ENCODE assay signal across 2 cellular contexts in the genomic region with DNA sequence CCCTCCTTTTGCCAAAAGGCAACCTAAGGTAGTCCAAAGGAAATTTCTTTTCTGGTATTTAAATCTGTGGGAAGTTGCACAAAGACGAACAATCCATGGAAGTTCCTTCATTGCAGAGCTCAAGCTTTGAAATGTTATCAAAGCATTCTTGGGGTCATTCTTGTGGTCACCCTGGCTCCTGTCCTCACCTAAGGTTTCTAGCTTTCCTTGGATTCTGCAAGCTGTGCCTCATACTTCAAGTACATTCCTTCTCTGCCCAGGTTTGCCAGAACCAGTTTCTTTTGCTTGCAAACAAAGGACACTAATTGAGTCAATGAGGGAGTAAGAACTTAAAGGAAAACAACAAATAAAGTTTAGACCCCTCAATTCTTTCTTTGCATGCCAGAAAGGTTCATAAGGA.
TF ChIP-seq lines count a peak whose summit lies in the region.

No MANE protein-coding gene starts in this region.

TF ChIP-seq in GM23338, 12 proteins besides CTCF, POLR2A, EP300 and RAD21 (continued from another document):
- TF ChIP-seq, protein P1, sequence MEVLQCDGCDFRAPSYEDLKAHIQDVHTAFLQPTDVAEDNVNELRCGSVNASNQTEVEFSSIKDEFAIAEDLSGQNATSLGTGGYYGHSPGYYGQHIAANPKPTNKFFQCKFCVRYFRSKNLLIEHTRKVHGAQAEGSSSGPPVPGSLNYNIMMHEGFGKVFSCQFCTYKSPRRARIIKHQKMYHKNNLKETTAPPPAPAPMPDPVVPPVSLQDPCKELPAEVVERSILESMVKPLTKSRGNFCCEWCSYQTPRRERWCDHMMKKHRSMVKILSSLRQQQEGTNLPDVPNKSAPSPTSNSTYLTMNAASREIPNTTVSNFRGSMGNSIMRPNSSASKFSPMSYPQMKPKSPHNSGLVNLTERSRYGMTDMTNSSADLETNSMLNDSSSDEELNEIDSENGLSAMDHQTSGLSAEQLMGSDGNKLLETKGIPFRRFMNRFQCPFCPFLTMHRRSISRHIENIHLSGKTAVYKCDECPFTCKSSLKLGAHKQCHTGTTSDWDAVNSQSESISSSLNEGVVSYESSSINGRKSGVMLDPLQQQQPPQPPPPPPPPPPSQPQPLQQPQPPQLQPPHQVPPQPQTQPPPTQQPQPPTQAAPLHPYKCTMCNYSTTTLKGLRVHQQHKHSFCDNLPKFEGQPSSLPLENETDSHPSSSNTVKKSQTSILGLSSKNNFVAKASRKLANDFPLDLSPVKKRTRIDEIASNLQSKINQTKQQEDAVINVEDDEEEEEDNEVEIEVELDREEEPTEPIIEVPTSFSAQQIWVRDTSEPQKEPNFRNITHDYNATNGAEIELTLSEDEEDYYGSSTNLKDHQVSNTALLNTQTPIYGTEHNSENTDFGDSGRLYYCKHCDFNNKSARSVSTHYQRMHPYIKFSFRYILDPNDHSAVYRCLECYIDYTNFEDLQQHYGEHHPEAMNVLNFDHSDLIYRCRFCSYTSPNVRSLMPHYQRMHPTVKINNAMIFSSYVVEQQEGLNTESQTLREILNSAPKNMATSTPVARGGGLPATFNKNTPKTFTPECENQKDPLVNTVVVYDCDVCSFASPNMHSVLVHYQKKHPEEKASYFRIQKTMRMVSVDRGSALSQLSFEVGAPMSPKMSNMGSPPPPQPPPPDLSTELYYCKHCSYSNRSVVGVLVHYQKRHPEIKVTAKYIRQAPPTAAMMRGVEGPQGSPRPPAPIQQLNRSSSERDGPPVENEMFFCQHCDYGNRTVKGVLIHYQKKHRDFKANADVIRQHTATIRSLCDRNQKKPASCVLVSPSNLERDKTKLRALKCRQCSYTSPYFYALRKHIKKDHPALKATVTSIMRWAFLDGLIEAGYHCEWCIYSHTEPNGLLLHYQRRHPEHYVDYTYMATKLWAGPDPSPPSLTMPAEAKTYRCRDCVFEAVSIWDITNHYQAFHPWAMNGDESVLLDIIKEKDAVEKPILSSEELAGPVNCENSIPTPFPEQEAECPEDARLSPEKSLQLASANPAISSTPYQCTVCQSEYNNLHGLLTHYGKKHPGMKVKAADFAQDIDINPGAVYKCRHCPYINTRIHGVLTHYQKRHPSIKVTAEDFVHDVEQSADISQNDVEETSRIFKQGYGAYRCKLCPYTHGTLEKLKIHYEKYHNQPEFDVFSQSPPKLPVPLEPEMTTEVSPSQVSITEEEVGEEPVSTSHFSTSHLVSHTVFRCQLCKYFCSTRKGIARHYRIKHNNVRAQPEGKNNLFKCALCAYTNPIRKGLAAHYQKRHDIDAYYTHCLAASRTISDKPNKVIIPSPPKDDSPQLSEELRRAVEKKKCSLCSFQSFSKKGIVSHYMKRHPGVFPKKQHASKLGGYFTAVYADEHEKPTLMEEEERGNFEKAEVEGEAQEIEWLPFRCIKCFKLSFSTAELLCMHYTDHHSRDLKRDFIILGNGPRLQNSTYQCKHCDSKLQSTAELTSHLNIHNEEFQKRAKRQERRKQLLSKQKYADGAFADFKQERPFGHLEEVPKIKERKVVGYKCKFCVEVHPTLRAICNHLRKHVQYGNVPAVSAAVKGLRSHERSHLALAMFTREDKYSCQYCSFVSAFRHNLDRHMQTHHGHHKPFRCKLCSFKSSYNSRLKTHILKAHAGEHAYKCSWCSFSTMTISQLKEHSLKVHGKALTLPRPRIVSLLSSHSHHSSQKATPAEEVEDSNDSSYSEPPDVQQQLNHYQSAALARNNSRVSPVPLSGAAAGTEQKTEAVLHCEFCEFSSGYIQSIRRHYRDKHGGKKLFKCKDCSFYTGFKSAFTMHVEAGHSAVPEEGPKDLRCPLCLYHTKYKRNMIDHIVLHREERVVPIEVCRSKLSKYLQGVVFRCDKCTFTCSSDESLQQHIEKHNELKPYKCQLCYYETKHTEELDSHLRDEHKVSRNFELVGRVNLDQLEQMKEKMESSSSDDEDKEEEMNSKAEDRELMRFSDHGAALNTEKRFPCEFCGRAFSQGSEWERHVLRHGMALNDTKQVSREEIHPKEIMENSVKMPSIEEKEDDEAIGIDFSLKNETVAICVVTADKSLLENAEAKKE (CRISPR knock-in tag; IDR thresholded peaks at IDR 0.05), result no peak; the same call in 1 of the 2 replicates
- no peak for TF ChIP-seq POLR2AphosphoS5 (IDR thresholded peaks at IDR 0.05; ENCODE audit: low read depth)
- TF ChIP-seq, protein P2, sequence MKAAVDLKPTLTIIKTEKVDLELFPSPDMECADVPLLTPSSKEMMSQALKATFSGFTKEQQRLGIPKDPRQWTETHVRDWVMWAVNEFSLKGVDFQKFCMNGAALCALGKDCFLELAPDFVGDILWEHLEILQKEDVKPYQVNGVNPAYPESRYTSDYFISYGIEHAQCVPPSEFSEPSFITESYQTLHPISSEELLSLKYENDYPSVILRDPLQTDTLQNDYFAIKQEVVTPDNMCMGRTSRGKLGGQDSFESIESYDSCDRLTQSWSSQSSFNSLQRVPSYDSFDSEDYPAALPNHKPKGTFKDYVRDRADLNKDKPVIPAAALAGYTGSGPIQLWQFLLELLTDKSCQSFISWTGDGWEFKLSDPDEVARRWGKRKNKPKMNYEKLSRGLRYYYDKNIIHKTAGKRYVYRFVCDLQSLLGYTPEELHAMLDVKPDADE (IDR thresholded peaks at IDR 0.05), result no peak

TF ChIP-seq in WTC11, 78 proteins besides CTCF, POLR2A, EP300 and RAD21 (continued from another document):
- no peak for TF ChIP-seq SMAD3 (CRISPR knock-in tag; IDR thresholded peaks at IDR 0.05; ENCODE audit: borderline replicate concordance)
